ENCODE assay signal across 26 cellular contexts in the genomic region with DNA sequence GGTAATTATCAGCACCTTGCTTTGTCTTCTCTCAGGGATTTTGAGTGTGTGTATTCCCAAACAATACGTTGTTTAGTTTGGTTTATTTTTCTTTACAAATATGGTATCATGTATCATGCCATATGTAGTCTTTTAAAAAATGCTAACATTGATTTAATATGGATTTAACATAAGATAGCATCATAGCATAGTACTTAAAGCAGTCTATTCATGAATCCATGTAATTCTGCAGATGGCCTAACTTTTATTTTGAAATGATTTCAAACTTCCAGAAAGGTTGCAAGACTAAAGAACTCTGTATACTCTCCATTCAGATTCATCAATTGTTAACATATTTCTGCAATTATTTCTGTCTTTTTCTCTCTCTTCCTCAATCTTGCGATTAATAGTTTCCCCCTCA.
"Had no signal": no experiment of that assay in that cellular context is flagged by ENCODE, and none has a peak within 500 bp of the region (broad histone marks: within the 10 kb centered on the region; RNA-seq: fewer than 3 reads in every experiment).

No MANE protein-coding gene starts in this region.

- H3K4me3 ChIP-seq: stomach, suprapubic skin, testis, thoracic aorta, thyroid gland, tibial artery, tibial nerve, transverse colon, upper lobe of left lung, upper lobe of right lung, uterus had no signal

- H3K27me3 ChIP-seq: stomach, suprapubic skin, testis, thyroid gland, tibial artery, tibial nerve, transverse colon, upper lobe of left lung, upper lobe of right lung, uterus had no signal

- FAIRE-seq: urothelium cell line had no signal

- ATAC-seq: stimulated activated effector memory CD8-positive, alpha-beta T cell treated with anti-CD3 and anti-CD28 coated beads, Interleukin-12 subunit alpha, Interleukin-12 subunit beta, amount 100 ng/mL, for 72 hours; stimulated activated memory B cell treated with anti-CD40 and anti-IgM and Interleukin-4, amounts not matched to agents 10 μg/mL and 1 μg/mL and 100 μg/mL, for 72 hours; stimulated activated naive B cell treated with anti-CD40 and anti-IgM and Interleukin-4, amounts not matched to agents 10 μg/mL and 1 μg/mL and 100 μg/mL, for 72 hours; stimulated activated naive CD8-positive, alpha-beta T cell treated with anti-CD3 and anti-CD28 coated beads, Interleukin-15, amount 100 ng/mL, for 72 hours; stimulated activated naive CD8-positive, alpha-beta T cell treated with anti-CD3 and anti-CD28 coated beads, Interleukin-15, Interleukin-2, amounts not matched to agents 100 U/mL and 50 U/mL, for 24 hours; upper lobe of right lung had no signal

- H3K4me1 ChIP-seq: thyroid gland, upper lobe of right lung had no signal

- H3K9me3 ChIP-seq: suprapubic skin, testis, thyroid gland, upper lobe of right lung had no signal

- DNase-seq: stimulated activated CD4-positive, alpha-beta T cell treated with anti-CD3 and anti-CD28 coated beads, Interleukin-2, amount 100 ng/mL, for 48 hours; stimulated activated CD4-positive, alpha-beta T cell treated with anti-CD3 and anti-CD28 coated beads, Interleukin-4, amount 100 ng/mL, for 1 hour; stimulated activated CD4-positive, alpha-beta T cell treated with anti-CD3 and anti-CD28 coated beads, Interleukin-4, amount 100 ng/mL, for 24 hours; stimulated activated CD4-positive, alpha-beta T cell treated with anti-CD3 and anti-CD28 coated beads, Interleukin-4, amount 100 ng/mL, for 4 hours; stimulated activated CD8-positive, alpha-beta memory T cell treated with anti-CD3 and anti-CD28 coated beads, Interleukin-4, amount 100 ng/mL, for 48 hours; stimulated activated naive B cell treated with anti-CD40 and anti-IgM and Interleukin-4, amounts not matched to agents 10 μg/mL and 1 μg/mL and 100 μg/mL, for 72 hours; stimulated activated naive CD4-positive, alpha-beta T cell; stimulated activated naive CD4-positive, alpha-beta T cell treated with Interleukin-2 at 50 U/mL for 16 hours; stimulated activated naive CD8-positive, alpha-beta T cell treated with anti-CD3 and anti-CD28 coated beads, Interleukin-15, amount 100 ng/mL, for 72 hours; stimulated activated naive CD8-positive, alpha-beta T cell treated with anti-CD3 and anti-CD28 coated beads, Interleukin-15, Interleukin-2, amounts not matched to agents 100 U/mL and 50 U/mL, for 24 hours; stomach; substantia nigra; testis; thyroid gland; tibial artery; transverse colon; trophoblast cell; upper lobe of left lung; upper lobe of right lung; uterus had no signal

- H3K36me3 ChIP-seq: stomach, suprapubic skin, thoracic aorta, thyroid gland, tibial artery, tibial nerve, transverse colon, upper lobe of left lung, upper lobe of right lung, uterus had no signal

- H3K27ac ChIP-seq: stomach, suprapubic skin, testis, thoracic aorta, thyroid gland, tibial artery, tibial nerve, transverse colon, upper lobe of left lung, upper lobe of right lung, uterus had no signal
